ENCODE assay signal across 1 cellular context in the genomic region with DNA sequence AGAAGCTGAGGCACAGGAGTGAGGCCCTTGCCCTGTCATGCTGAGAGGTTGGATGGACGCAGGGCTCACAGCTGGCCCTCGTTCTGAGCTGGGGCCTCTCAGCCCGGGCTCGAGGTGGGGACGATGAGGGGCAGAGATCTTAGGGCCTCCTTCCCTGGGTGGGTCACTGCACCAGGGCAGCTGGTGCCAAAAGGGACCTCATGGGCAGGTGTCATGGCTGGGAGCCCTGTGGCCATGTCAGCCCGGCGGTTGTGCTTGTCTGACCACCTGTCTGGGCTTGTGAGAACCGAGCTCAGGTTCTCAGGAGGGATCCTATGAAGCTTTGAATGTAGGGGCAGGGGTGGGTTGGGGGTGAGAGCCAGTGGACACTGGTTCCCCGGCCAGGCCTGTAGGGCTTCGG.
TF ChIP-seq lines count a peak whose summit lies in the region.

No MANE protein-coding gene starts in this region.

TF ChIP-seq in WTC11, 78 proteins besides CTCF, POLR2A, EP300 and RAD21:
- TF ChIP-seq, protein P1, sequence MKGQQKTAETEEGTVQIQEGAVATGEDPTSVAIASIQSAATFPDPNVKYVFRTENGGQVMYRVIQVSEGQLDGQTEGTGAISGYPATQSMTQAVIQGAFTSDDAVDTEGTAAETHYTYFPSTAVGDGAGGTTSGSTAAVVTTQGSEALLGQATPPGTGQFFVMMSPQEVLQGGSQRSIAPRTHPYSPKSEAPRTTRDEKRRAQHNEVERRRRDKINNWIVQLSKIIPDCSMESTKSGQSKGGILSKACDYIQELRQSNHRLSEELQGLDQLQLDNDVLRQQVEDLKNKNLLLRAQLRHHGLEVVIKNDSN (CRISPR knock-in tag; IDR thresholded peaks at IDR 0.05) = no peak
- TF ChIP-seq CBFB (CRISPR knock-in tag; IDR thresholded peaks at IDR 0.05; ENCODE audit: low read depth) = no peak
- TF ChIP-seq NFYB (CRISPR knock-in tag; conservative IDR thresholded peaks at IDR 0.05; ENCODE audit: low read depth) = no peak
- TF ChIP-seq ZNF138 (CRISPR knock-in tag; conservative IDR thresholded peaks at IDR 0.05) = no peak
- no peak for TF ChIP-seq MXD4 (CRISPR knock-in tag; IDR thresholded peaks at IDR 0.05; ENCODE audit: borderline replicate concordance)
- TF ChIP-seq NFE2L1 (CRISPR knock-in tag; IDR thresholded peaks at IDR 0.05) = no peak
- no peak for TF ChIP-seq ZNF416 (CRISPR knock-in tag; IDR thresholded peaks at IDR 0.05)
- no peak for TF ChIP-seq MYBL2 (CRISPR knock-in tag; IDR thresholded peaks at IDR 0.05)
- TF ChIP-seq SP1 (CRISPR knock-in tag; conservative IDR thresholded peaks at IDR 0.05) = no peak
- TF ChIP-seq RELA (CRISPR knock-in tag; IDR thresholded peaks at IDR 0.05; ENCODE audit: borderline replicate concordance) = no peak
- no peak for TF ChIP-seq GTF2I (CRISPR knock-in tag; conservative IDR thresholded peaks at IDR 0.05)
- TF ChIP-seq ZBTB21 (CRISPR knock-in tag; IDR thresholded peaks at IDR 0.05; ENCODE audit: borderline replicate concordance) = no peak
- no peak for TF ChIP-seq CREM (CRISPR knock-in tag; IDR thresholded peaks at IDR 0.05)
